ENCODE assay signal across 17 cellular contexts in genomic region chr6:30399390-30400058, GRCh38. TPM values are rescaled to one million over a fixed set of nuclear protein-coding genes. Genes with fewer than 3 reads are reported as not detected.
DNase-seq lines count a peak whose midpoint lies in the region; ATAC-seq and TF ChIP-seq lines count a peak whose summit lies in the region.
"Had no signal": no experiment of that assay in that cellular context is flagged by ENCODE, and none has a peak within 500 bp of the region (broad histone marks: within the 10 kb centered on the region; RNA-seq: fewer than 3 reads in every experiment).

No MANE protein-coding gene starts in this region.

- TF ChIP-seq CTCF in RWPE1 (conservative IDR thresholded peaks at IDR 0.05; ENCODE audit: low read depth) (no peak), fibroblast of the aortic adventitia (IDR thresholded peaks at IDR 0.05; ENCODE audit: insufficient read depth, low read length) (no peak)

- POLR2A ChIA-PET in RWPE1 (lab: Yijun Ruan, JAX; ENCODE audit: low non-redundant PET) = no interaction called here

- H3K4me3 ChIP-seq in fibroblast of the aortic adventitia (ENCODE audit: low read depth, low read length) = no peak overlapping the region
- H3K4me3 ChIP-seq: right lobe of liver had no signal

- CTCF ChIA-PET in RWPE1 (lab: Yijun Ruan, JAX) = interaction anchor here (0.6 to 0.7 kb wide), 2 partner anchors 44 to 331 kb away, joined by 3 to 5 read pairs; no protein-coding TSS in a partner anchor

- peak; percentile 18 for DNase-seq in ACHN
- peak; percentile 77 for DNase-seq in ELR (ENCODE audit: low read depth)
- DNase-seq in RWPE1 (ENCODE audit: low spot score) = peak; percentile 29
- DNase-seq in fibroblast of the aortic adventitia (ENCODE audit: low read depth) = peak; percentile 2
- no peak for DNase-seq in COR-L47 (lab: John Stamatoyannopoulos, UW)
- DNase-seq: cortex of kidney; glutamatergic neuron; Karpas-422; NCI-H1417; NCI-H748 treated with DMSO at 0.1 percent for 48 hours; occipital lobe; right lobe of liver; stimulated activated CD4-positive, alpha-beta T cell treated with anti-CD3 and anti-CD28 coated beads, Interleukin-2, amount 100 ng/mL, for 48 hours; T1000 had no signal

- no peak overlapping the region for H3K27ac ChIP-seq in RWPE1
- H3K27ac ChIP-seq: right lobe of liver had no signal

- in situ Hi-C loops in ACHN (cut with HindIII; ENCODE audit: low pct_ligation_motif_present, low pct_unique_long_range_greater_than_20kb, low sequenced_read_pairs) = loop anchor here (25.0 kb wide), 1 partner anchor 162 kb away; no protein-coding TSS in a partner anchor

- ATAC-seq in HG02938 (IDR thresholded peaks at IDR 0.05; ENCODE audit: unreplicated experiment) (no peak), GM21447 (IDR thresholded peaks at IDR 0.05; ENCODE audit: unreplicated experiment) (no peak)
- ATAC-seq: right lobe of liver, SK-N-SH treated with all-trans-retinoic acid at 6 μM for 48 hours had no signal

RNA-seq across cellular contexts. Expression of gene RPP21, which starts 54.6 kb away (rescaled TPM):
- total RNA-seq in fibroblast of the aortic adventitia (ENCODE audit: low replicate concordance) = 23.6 and 25.1 TPM in 2 replicates
